13 cellular contexts compared by ENCODE assay signal in genomic region chr16:88309905-88310259, GRCh38.
DNase-seq lines count a peak whose midpoint lies in the region; ATAC-seq and TF ChIP-seq lines count a peak whose summit lies in the region.
"Had no signal": no experiment of that assay in that cellular context is flagged by ENCODE, and none has a peak within 500 bp of the region (broad histone marks: within the 10 kb centered on the region; RNA-seq: fewer than 3 reads in every experiment).

No MANE protein-coding gene starts in this region.

- intact Hi-C loops in activated CD4-positive, alpha-beta memory T cell treated with anti-CD3 and anti-CD28 coated beads for 36 hours (cut with micrococcal nuclease) = no loop called here
- intact Hi-C loops in CD14-positive monocyte (cut with micrococcal nuclease) = no loop called here

- no peak overlapping the region for H3K4me3 Mint-ChIP-seq in activated CD4-positive, alpha-beta memory T cell treated with anti-CD3 and anti-CD28 coated beads for 36 hours
- H3K4me3 Mint-ChIP-seq in activated CD4-positive, alpha-beta memory T cell treated with anti-CD3 and anti-CD28 coated beads, Interleukin-2, amount 10 ng/mL, durations not matched to agents 7 days and 5 days = no peak overlapping the region
- no peak overlapping the region for H3K4me3 Mint-ChIP-seq in T-cell
- H3K4me3 Mint-ChIP-seq in CD14-positive monocyte = no peak overlapping the region
- H3K4me3 Mint-ChIP-seq: activated T-cell treated with anti-CD3 and anti-CD28 coated beads, Interleukin-2, amount 50 U/mL, for 4 hours; dendritic cell treated with granulocyte-macrophage colony-stimulating factor and Interleukin-4, amounts not matched to agents 40 ng/mL and 50 ng/mL, for 4 days; immature natural killer cell had no signal

- H3K4me1 Mint-ChIP-seq in activated CD4-positive, alpha-beta memory T cell treated with anti-CD3 and anti-CD28 coated beads for 36 hours (ENCODE audit: low read depth) = no peaks in the 10 kb centered on the region
- H3K4me1 Mint-ChIP-seq in activated CD4-positive, alpha-beta memory T cell treated with anti-CD3 and anti-CD28 coated beads, Interleukin-2, amount 10 ng/mL, durations not matched to agents 7 days and 5 days = no peaks in the 10 kb centered on the region
- H3K4me1 Mint-ChIP-seq in T-cell (peaks cover 0 to 2% (median 0%) of the 10 kb centered on the region in 3 donors), CD14-positive monocyte (no peaks in the 10 kb centered on the region)
- H3K4me1 Mint-ChIP-seq: immature natural killer cell had no signal

- H3K36me3 Mint-ChIP-seq in activated CD4-positive, alpha-beta memory T cell treated with anti-CD3 and anti-CD28 coated beads for 36 hours = no peaks in the 10 kb centered on the region
- no peaks in the 10 kb centered on the region for H3K36me3 Mint-ChIP-seq in activated CD4-positive, alpha-beta memory T cell treated with anti-CD3 and anti-CD28 coated beads, Interleukin-2, amount 10 ng/mL, durations not matched to agents 7 days and 5 days (ENCODE audit: low read depth)
- no peaks in the 10 kb centered on the region for H3K36me3 Mint-ChIP-seq in T-cell
- H3K36me3 Mint-ChIP-seq in CD14-positive monocyte = no peaks in the 10 kb centered on the region
- H3K36me3 Mint-ChIP-seq: immature natural killer cell had no signal

- peaks cover 14% of the 10 kb centered on the region for H3K27me3 Mint-ChIP-seq in activated CD4-positive, alpha-beta memory T cell treated with anti-CD3 and anti-CD28 coated beads for 36 hours
- H3K27me3 Mint-ChIP-seq in activated CD4-positive, alpha-beta memory T cell treated with anti-CD3 and anti-CD28 coated beads, Interleukin-2, amount 10 ng/mL, durations not matched to agents 7 days and 5 days = peaks cover 3% of the 10 kb centered on the region
- peaks cover 3 to 14% of the 10 kb centered on the region in 2 donors for H3K27me3 Mint-ChIP-seq in T-cell
- H3K27me3 Mint-ChIP-seq in CD14-positive monocyte (ENCODE audit: low read depth in 3 of 3) = peaks cover 5 to 10% (median 10%) of the 10 kb centered on the region in 3 donors

- no peak for ATAC-seq in T-cell (replicated peaks in 1 of 4)
- ATAC-seq: activated T-cell treated with anti-CD3 and anti-CD28 coated beads, Interleukin-2, amount 50 U/mL, for 4 hours had no signal

- H3K4me3 ChIP-seq in epithelial cell of esophagus (ENCODE audit: low read length) (no peak overlapping the region), retinal pigment epithelial cell (ENCODE audit: low read length) (no peak overlapping the region)

- CTCF ChIA-PET in activated CD4-positive, alpha-beta memory T cell treated with anti-CD3 and anti-CD28 coated beads for 36 hours (lab: Charles Lee) = no interaction called here
- CTCF ChIA-PET in activated CD4-positive, alpha-beta memory T cell treated with anti-CD3 and anti-CD28 coated beads, Interleukin-2, amount 10 ng/mL, durations not matched to agents 7 days and 5 days (lab: Charles Lee) = no interaction called here
- CTCF ChIA-PET in T-cell (lab: Charles Lee) = no interaction called here

- TF ChIP-seq CTCF in epithelial cell of esophagus (IDR thresholded peaks at IDR 0.05; ENCODE audit: insufficient read depth, low read depth, low read length, missing control alignments) = peak; percentile 7
- peak; percentile 48 for TF ChIP-seq CTCF in retinal pigment epithelial cell (conservative IDR thresholded peaks at IDR 0.05; ENCODE audit: low read depth, low read length)
- no peak for TF ChIP-seq CTCF in CD14-positive monocyte (IDR thresholded peaks at IDR 0.05)

- POLR2A ChIA-PET in activated CD4-positive, alpha-beta memory T cell treated with anti-CD3 and anti-CD28 coated beads for 36 hours (lab: Charles Lee) = no interaction called here
- POLR2A ChIA-PET in activated CD4-positive, alpha-beta memory T cell treated with anti-CD3 and anti-CD28 coated beads, Interleukin-2, amount 10 ng/mL, durations not matched to agents 7 days and 5 days (lab: Charles Lee) = no interaction called here
- POLR2A ChIA-PET in T-cell (lab: Charles Lee) = no interaction called here

- no peak overlapping the region for H3K27ac Mint-ChIP-seq in activated CD4-positive, alpha-beta memory T cell treated with anti-CD3 and anti-CD28 coated beads for 36 hours
- H3K27ac Mint-ChIP-seq in activated CD4-positive, alpha-beta memory T cell treated with anti-CD3 and anti-CD28 coated beads, Interleukin-2, amount 10 ng/mL, durations not matched to agents 7 days and 5 days = no peak overlapping the region
- H3K27ac Mint-ChIP-seq in T-cell (no peak overlapping the region), CD14-positive monocyte (no peak overlapping the region)
- H3K27ac Mint-ChIP-seq: dendritic cell treated with granulocyte-macrophage colony-stimulating factor and Interleukin-4, amounts not matched to agents 40 ng/mL and 50 ng/mL, for 4 days had no signal

- peak; percentile 24 for DNase-seq in activated CD4-positive, alpha-beta memory T cell treated with anti-CD3 and anti-CD28 coated beads for 36 hours
- DNase-seq in activated CD4-positive, alpha-beta memory T cell treated with anti-CD3 and anti-CD28 coated beads, Interleukin-2, amount 10 ng/mL, durations not matched to agents 7 days and 5 days = no peak
- DNase-seq in NAMALWA (ENCODE audit: low spot score) (peak; percentile 9), epithelial cell of esophagus (ENCODE audit: low read depth) (no peak), retinal pigment epithelial cell (ENCODE audit: low read depth) (no peak), T-cell (no peak), CD14-positive monocyte (ENCODE audit: low spot score) (no peak), NCI-H82 (lab: John Stamatoyannopoulos, UW) (no peak)
- DNase-seq: activated T-cell treated with anti-CD3 and anti-CD28 coated beads, Interleukin-2, amount 50 U/mL, for 4 hours; amniotic stem cell; immature natural killer cell; NCI-H2171 had no signal

- peaks cover 14% of the 10 kb centered on the region for H3K9me3 Mint-ChIP-seq in activated CD4-positive, alpha-beta memory T cell treated with anti-CD3 and anti-CD28 coated beads for 36 hours
- H3K9me3 Mint-ChIP-seq in activated CD4-positive, alpha-beta memory T cell treated with anti-CD3 and anti-CD28 coated beads, Interleukin-2, amount 10 ng/mL, durations not matched to agents 7 days and 5 days = peaks cover 10% of the 10 kb centered on the region
- H3K9me3 Mint-ChIP-seq in T-cell (peaks cover 5 to 10% (median 10%) of the 10 kb centered on the region in 3 donors), CD14-positive monocyte (peaks cover 4 to 23% (median 13%) of the 10 kb centered on the region in 7 donors)
- H3K9me3 Mint-ChIP-seq: immature natural killer cell had no signal

Comparison
In these comparisons a context has a peak if more than half of its experiments do, and no peak if none do; other contexts are left out.
1. DNase-seq: peak in activated CD4-positive, alpha-beta memory T cell treated with anti-CD3 and anti-CD28 coated beads for 36 hours (single experiment) and NAMALWA (single experiment); none in activated CD4-positive, alpha-beta memory T cell treated with anti-CD3 and anti-CD28 coated beads, Interleukin-2, amount 10 ng/mL, durations not matched to agents 7 days and 5 days (single experiment), epithelial cell of esophagus (single experiment), retinal pigment epithelial cell (single experiment), T-cell (0 of 34), CD14-positive monocyte (single experiment) and NCI-H82 (single experiment).